Comparison of ENCODE assay signal across 2 cellular contexts in genomic region chr1:205672395-205672889, GRCh38.
TF ChIP-seq lines count a peak whose summit lies in the region.

No MANE protein-coding gene starts in this region.

TF ChIP-seq in SK-N-SH treated with all-trans-retinoic acid at 6 μM for 48 hours, 23 proteins besides CTCF, POLR2A, EP300 and RAD21 (continued from another document):
- no peak for TF ChIP-seq ZC3H10 (CRISPR knock-in tag; IDR thresholded peaks at IDR 0.05)
- TF ChIP-seq BACH2 (CRISPR knock-in tag; IDR thresholded peaks at IDR 0.05; ENCODE audit: borderline replicate concordance): no peak
- no peak for TF ChIP-seq RARB (CRISPR knock-in tag; IDR thresholded peaks at IDR 0.05)
- no peak for TF ChIP-seq CSDC2 (CRISPR knock-in tag; IDR thresholded peaks at IDR 0.05)
- TF ChIP-seq ZNF8 (CRISPR knock-in tag; IDR thresholded peaks at IDR 0.05): no peak
- no peak for TF ChIP-seq PPARA (CRISPR knock-in tag; IDR thresholded peaks at IDR 0.05; ENCODE audit: borderline replicate concordance)
- TF ChIP-seq ESRRG (CRISPR knock-in tag; IDR thresholded peaks at IDR 0.05): no peak
- no peak for TF ChIP-seq SNAI2 (CRISPR knock-in tag; IDR thresholded peaks at IDR 0.05)
- TF ChIP-seq ZFP3 (CRISPR knock-in tag; IDR thresholded peaks at IDR 0.05): no peak
- no peak for TF ChIP-seq ZFP30 (CRISPR knock-in tag; IDR thresholded peaks at IDR 0.05)
- no peak for TF ChIP-seq ZNF565 (CRISPR knock-in tag; conservative IDR thresholded peaks at IDR 0.05; ENCODE audit: low read depth)
- no peak for TF ChIP-seq CREB5 (CRISPR knock-in tag; IDR thresholded peaks at IDR 0.05; ENCODE audit: low read depth)

TF ChIP-seq in SK-N-SH, 30 proteins besides CTCF, POLR2A, EP300 and RAD21 (continued from another document):
- TF ChIP-seq EZH2phosphoT487 (IDR thresholded peaks at IDR 0.05; ENCODE audit: borderline replicate concordance, low read depth): no peak
- TF ChIP-seq, protein P1, sequence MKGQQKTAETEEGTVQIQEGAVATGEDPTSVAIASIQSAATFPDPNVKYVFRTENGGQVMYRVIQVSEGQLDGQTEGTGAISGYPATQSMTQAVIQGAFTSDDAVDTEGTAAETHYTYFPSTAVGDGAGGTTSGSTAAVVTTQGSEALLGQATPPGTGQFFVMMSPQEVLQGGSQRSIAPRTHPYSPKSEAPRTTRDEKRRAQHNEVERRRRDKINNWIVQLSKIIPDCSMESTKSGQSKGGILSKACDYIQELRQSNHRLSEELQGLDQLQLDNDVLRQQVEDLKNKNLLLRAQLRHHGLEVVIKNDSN (IDR thresholded peaks at IDR 0.05; ENCODE audit: borderline replicate concordance, low read depth): no peak
- no peak for TF ChIP-seq GABPA (IDR thresholded peaks at IDR 0.05; ENCODE audit: low read depth)
- no peak for TF ChIP-seq RFX5 (IDR thresholded peaks at IDR 0.05; ENCODE audit: low read length)
- TF ChIP-seq SMC3 (IDR thresholded peaks at IDR 0.05; ENCODE audit: low read depth, low read length): no peak
